1 cellular context compared by ENCODE assay signal in the genomic region with DNA sequence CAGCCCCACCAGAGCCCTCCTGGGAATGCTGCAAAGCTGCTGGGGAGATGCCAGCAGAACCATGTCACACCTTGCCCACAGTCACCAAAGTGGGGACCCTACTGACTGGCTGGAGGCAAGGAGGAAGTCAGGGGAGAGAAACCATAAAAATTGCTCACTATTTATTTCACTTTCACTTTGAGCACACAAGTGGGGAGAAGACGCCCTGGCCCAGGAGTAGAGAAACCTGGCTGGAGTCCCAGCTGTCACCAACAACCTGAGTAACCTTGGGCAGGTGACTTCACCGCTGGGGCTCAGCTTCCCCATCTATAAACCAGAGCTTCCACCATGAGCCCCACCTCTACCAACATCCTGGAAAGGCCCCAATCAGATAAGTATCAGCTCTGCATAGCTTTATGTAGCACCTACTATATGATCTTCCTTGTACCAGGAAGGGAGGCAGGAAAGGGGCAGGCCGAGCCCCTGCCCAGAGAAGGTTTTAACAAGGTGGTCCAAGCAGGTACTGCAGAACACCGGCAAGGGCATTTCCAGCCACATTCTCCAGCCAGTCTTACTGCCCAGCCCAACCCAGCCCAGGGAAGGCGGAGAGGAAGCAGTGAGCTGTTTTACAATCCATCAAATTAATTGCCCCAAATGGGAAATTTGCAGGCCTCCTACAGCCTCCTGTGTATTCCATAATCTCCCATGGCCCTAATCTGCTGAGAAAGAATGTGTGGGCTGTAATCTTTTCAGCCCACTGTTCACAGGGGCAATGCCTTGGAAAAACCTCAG.
TF ChIP-seq lines count a peak whose summit lies in the region.

No MANE protein-coding gene starts in this region.

TF ChIP-seq in HepG2, 621 proteins besides CTCF, POLR2A, EP300 and RAD21 (continued from another document):
- TF ChIP-seq ZNF460 (CRISPR knock-in tag; IDR thresholded peaks at IDR 0.05; ENCODE audit: borderline replicate concordance) (no peak), NCOR1 (IDR thresholded peaks at IDR 0.05; ENCODE audit: borderline replicate concordance, low read length) (no peak), ZNF850 (CRISPR knock-in tag; conservative IDR thresholded peaks at IDR 0.05) (no peak)
- TF ChIP-seq, protein P1, sequence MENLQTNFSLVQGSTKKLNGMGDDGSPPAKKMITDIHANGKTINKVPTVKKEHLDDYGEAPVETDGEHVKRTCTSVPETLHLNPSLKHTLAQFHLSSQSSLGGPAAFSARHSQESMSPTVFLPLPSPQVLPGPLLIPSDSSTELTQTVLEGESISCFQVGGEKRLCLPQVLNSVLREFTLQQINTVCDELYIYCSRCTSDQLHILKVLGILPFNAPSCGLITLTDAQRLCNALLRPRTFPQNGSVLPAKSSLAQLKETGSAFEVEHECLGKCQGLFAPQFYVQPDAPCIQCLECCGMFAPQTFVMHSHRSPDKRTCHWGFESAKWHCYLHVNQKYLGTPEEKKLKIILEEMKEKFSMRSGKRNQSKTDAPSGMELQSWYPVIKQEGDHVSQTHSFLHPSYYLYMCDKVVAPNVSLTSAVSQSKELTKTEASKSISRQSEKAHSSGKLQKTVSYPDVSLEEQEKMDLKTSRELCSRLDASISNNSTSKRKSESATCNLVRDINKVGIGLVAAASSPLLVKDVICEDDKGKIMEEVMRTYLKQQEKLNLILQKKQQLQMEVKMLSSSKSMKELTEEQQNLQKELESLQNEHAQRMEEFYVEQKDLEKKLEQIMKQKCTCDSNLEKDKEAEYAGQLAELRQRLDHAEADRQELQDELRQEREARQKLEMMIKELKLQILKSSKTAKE (CRISPR knock-in tag; IDR thresholded peaks at IDR 0.05; ENCODE audit: borderline replicate concordance): no peak
